ENCODE assay signal across 8 cellular contexts in the genomic region with DNA sequence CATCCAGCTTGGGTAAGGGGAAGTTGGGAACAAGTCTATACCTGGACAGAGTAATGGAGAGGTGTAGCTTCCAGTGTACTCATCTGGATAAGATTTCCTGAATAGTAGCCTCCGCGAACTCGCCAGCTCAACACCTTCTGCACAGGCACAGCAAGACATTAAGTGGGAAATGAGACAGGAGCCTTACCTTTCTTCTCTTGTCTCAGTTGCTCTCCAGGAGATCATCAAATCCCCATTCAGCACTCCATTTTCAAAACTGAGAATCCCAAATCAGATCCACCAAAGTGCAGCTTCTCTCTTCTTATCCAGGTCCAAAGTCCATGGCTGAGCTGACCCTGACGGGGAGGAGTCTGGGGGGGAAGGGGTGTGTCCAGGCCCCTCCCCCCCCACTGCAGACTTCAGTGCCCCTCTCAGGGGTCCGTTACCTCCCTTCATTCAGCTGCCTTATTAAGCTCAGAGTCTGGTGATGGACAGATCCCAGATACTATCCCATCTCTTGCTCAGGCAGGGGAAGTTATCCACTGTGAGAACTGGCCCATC. TPM values are rescaled to one million over a fixed set of nuclear protein-coding genes. Genes with fewer than 3 reads are reported as not detected.
A peak's percentile ranks its signal among the peaks of the same experiment; 100 is the strongest.
DNase-seq lines count a peak whose midpoint lies in the region; ATAC-seq and TF ChIP-seq lines count a peak whose summit lies in the region.

No MANE protein-coding gene starts in this region.

- in situ Hi-C loops in transverse colon (cut with MboI; ENCODE audit: low pct_ligation_motif_present in 1 of 4, low pct_unique_long_range_greater_than_20kb in 1 of 4, low sequenced_read_pairs in 3 of 4): no loop called here

- H3K4me3 ChIP-seq in adipocyte (ENCODE audit: low read length) (peak overlapping the region; percentile 92), transverse colon (peak overlapping the region in 1 of 4 donors; percentile 67)

- H3K4me1 Mint-ChIP-seq in activated naive CD4-positive, alpha-beta T cell treated with anti-CD3 and anti-CD28 coated beads for 36 hours (ENCODE audit: low read depth): peaks cover 66% of the 10 kb centered on the region
- H3K4me1 Mint-ChIP-seq in memory B cell: peaks cover 57% of the 10 kb centered on the region

- peak overlapping the region; percentile 99 for H3K27ac Mint-ChIP-seq in activated naive CD4-positive, alpha-beta T cell treated with anti-CD3 and anti-CD28 coated beads for 36 hours
- H3K27ac Mint-ChIP-seq in memory B cell: peak overlapping the region; percentile 96

- intact Hi-C loops in activated naive CD4-positive, alpha-beta T cell treated with anti-CD3 and anti-CD28 coated beads for 36 hours (cut with micrococcal nuclease): loop anchor here (2.0 to 10.0 kb wide), 2 partner anchors 352 to 1074 kb away; a partner anchor contains a TSS
- intact Hi-C loops in transverse colon (cut with DNase I; ENCODE audit: low total_unique reads): loop anchor here (10.0 kb wide), 1 partner anchor 416 kb away; a partner anchor contains a TSS

- CTCF ChIA-PET in activated naive CD4-positive, alpha-beta T cell treated with anti-CD3 and anti-CD28 coated beads for 36 hours (lab: Charles Lee): interaction anchor here (0.9 to 2.5 kb wide), 3 partner anchors 9 to 22 kb away, joined by 3 to 17 read pairs (median 4); no protein-coding TSS in a partner anchor

- WGBS in transverse colon (ENCODE audit: low coverage in 1 of 2), 2 donors: 38 to 64% methylated on average over 1 to 5 of the region's 5 CpGs

- peak overlapping the region; percentile 94 for H3K9ac ChIP-seq in adipocyte (ENCODE audit: low read length)

- TF ChIP-seq CTCF in transverse colon (IDR thresholded peaks at IDR 0.05): no peak

- DNase-seq in activated naive CD4-positive, alpha-beta T cell treated with anti-CD3 and anti-CD28 coated beads for 36 hours: peak; percentile 12
- DNase-seq in activated naive CD4-positive, alpha-beta T cell treated with anti-CD3 and anti-CD28 coated beads, Interleukin-2, amount 50 U/mL, for 16 hours: no peak
- DNase-seq in adipocyte (ENCODE audit: low read depth) (no peak), memory B cell (ENCODE audit: low spot score in 2 of 2) (no peak), transverse colon (peak; percentile 20), NCI-H2107 treated with DMSO at 0.1 percent for 48 hours (lab: John Stamatoyannopoulos, UW; ENCODE audit: unreplicated experiment) (no peak), AG08395 (ENCODE audit: low spot score) (no peak), DMS114 treated with DMSO at 0.1 percent for 48 hours (lab: John Stamatoyannopoulos, UW; ENCODE audit: unreplicated experiment) (no peak)

- no peak for TF ChIP-seq POLR2A in transverse colon (IDR thresholded peaks at IDR 0.05)

- H3K4me1 ChIP-seq in adipocyte (ENCODE audit: control insufficient read depth, insufficient read depth, low read length) (peaks cover 58% of the 10 kb centered on the region), transverse colon (peaks cover 50 to 73% (median 64%) of the 10 kb centered on the region in 4 donors)

- no peak for TF ChIP-seq EP300 in transverse colon (IDR thresholded peaks at IDR 0.05; ENCODE audit: low read depth)

- H3K4me3 Mint-ChIP-seq in activated naive CD4-positive, alpha-beta T cell treated with anti-CD3 and anti-CD28 coated beads for 36 hours: peak overlapping the region; percentile 98
- H3K4me3 Mint-ChIP-seq in memory B cell: peak overlapping the region; percentile 82

- H3K27me3 ChIP-seq in adipocyte (replicated peaks; ENCODE audit: control insufficient read depth, insufficient read depth, low read length) (no peaks in the 10 kb centered on the region), transverse colon (no peaks in the 10 kb centered on the region)

- ATAC-seq in memory B cell (ENCODE audit: low read depth): no peak

- H3K9me3 ChIP-seq in adipocyte (ENCODE audit: control insufficient read depth, low read length) (no peaks in the 10 kb centered on the region), transverse colon (no peaks in the 10 kb centered on the region)

- H3K36me3 ChIP-seq in adipocyte (ENCODE audit: control insufficient read depth, insufficient read depth, low read length, severe bottlenecking) (no peaks in the 10 kb centered on the region), transverse colon (no peaks in the 10 kb centered on the region)

- no peaks in the 10 kb centered on the region for H3K27me3 Mint-ChIP-seq in activated naive CD4-positive, alpha-beta T cell treated with anti-CD3 and anti-CD28 coated beads for 36 hours (ENCODE audit: low read depth)
- H3K27me3 Mint-ChIP-seq in memory B cell: no peaks in the 10 kb centered on the region

- H3K27ac ChIP-seq in transverse colon: peak overlapping the region; percentile 99 to 100 (median 99)

- no peaks in the 10 kb centered on the region for H3K9me3 Mint-ChIP-seq in activated naive CD4-positive, alpha-beta T cell treated with anti-CD3 and anti-CD28 coated beads for 36 hours
- no peaks in the 10 kb centered on the region for H3K9me3 Mint-ChIP-seq in memory B cell

- peaks cover 22% of the 10 kb centered on the region for H3K36me3 Mint-ChIP-seq in activated naive CD4-positive, alpha-beta T cell treated with anti-CD3 and anti-CD28 coated beads for 36 hours (ENCODE audit: low read depth)
- peaks cover 1% of the 10 kb centered on the region for H3K36me3 Mint-ChIP-seq in memory B cell

RNA-seq across cellular contexts. Expression of a gene that starts 5.9 kb away (rescaled TPM):
- 10 to 100 TPM; 70.0 to 75.2 TPM for total RNA-seq in activated naive CD4-positive, alpha-beta T cell treated with anti-CD3 and anti-CD28 coated beads for 36 hours
- total RNA-seq in transverse colon: 100 to 1,000 TPM in 3 of 4 donors, 10 to 100 TPM in 1; 98.5 to 131 (median 114) TPM

RNA-seq across cellular contexts. Expression of a gene that starts 52.5 kb away (rescaled TPM):
- total RNA-seq in activated naive CD4-positive, alpha-beta T cell treated with anti-CD3 and anti-CD28 coated beads for 36 hours: 10 to 100 TPM; 21.5 to 23.6 TPM
- total RNA-seq in transverse colon: 10 to 100 TPM in 3 of 4 donors, 1 to 10 TPM in 1; 4.1 to 35.7 (median 26.9) TPM

Comparison
In these comparisons a context has a peak if more than half of its experiments do, and no peak if none do; other contexts are left out.
1. DNase-seq: peak in activated naive CD4-positive, alpha-beta T cell treated with anti-CD3 and anti-CD28 coated beads for 36 hours (single experiment) and transverse colon (single experiment); none in activated naive CD4-positive, alpha-beta T cell treated with anti-CD3 and anti-CD28 coated beads, Interleukin-2, amount 50 U/mL, for 16 hours (single experiment), adipocyte (single experiment), memory B cell (0 of 2), NCI-H2107 treated with DMSO at 0.1 percent for 48 hours (single experiment), AG08395 (single experiment) and DMS114 treated with DMSO at 0.1 percent for 48 hours (single experiment).